Comparison of ENCODE assay signal across 8 cellular contexts in the genomic region with DNA sequence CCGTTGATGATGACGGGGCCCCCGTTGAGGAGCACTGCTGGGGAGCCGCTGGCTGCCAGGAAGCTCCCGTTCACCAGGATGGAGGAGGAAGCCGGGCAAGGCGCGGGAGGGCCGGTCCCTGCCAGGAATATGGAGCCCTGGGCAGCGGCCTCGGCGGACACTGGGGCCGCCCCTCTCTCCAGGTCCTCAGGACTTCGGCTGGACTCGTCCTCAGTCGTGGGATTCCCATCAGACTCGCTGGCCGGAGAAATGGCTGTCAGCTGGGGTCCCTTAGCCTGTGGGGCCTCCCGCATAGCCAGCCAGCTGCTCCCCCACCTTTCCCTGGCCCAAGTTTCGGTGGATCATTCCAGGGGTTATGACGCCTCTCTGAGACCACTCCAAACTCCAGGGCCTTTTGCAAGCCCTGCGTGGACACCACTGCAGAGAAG. TPM values are rescaled to one million over a fixed set of nuclear protein-coding genes. Genes with fewer than 3 reads are reported as not detected.
DNase-seq lines count a peak whose midpoint lies in the region; ATAC-seq and TF ChIP-seq lines count a peak whose summit lies in the region.

No MANE protein-coding gene starts in this region.

- H3K4me3 ChIP-seq in adipocyte (ENCODE audit: low read length) = peak overlapping the region; percentile 95
- H3K4me3 ChIP-seq in right atrium auricular region = peak overlapping the region; percentile 69 to 74
- peak overlapping the region; percentile 77 for H3K4me3 ChIP-seq in retinal pigment epithelial cell (ENCODE audit: low read length)

- H3K9me3 ChIP-seq in adipocyte (ENCODE audit: control insufficient read depth, low read length) (no peaks in the 10 kb centered on the region), right atrium auricular region (no peaks in the 10 kb centered on the region)

- H3K4me1 ChIP-seq in adipocyte (ENCODE audit: control insufficient read depth, insufficient read depth, low read length) = peaks cover 32% of the 10 kb centered on the region
- peaks cover 0 to 77% of the 10 kb centered on the region in 2 donors for H3K4me1 ChIP-seq in right atrium auricular region

- peak overlapping the region; percentile 93 to 96 for H3K27ac ChIP-seq in right atrium auricular region

- H3K27me3 ChIP-seq in adipocyte (replicated peaks; ENCODE audit: control insufficient read depth, insufficient read depth, low read length) (no peaks in the 10 kb centered on the region), right atrium auricular region (no peaks in the 10 kb centered on the region)

- no peak for TF ChIP-seq CTCF in right atrium auricular region (IDR thresholded peaks at IDR 0.05)
- no peak for TF ChIP-seq CTCF in retinal pigment epithelial cell (conservative IDR thresholded peaks at IDR 0.05; ENCODE audit: low read depth, low read length)

- peak overlapping the region; percentile 96 for H3K9ac ChIP-seq in adipocyte (ENCODE audit: low read length)

- peak; percentile 41 for DNase-seq in EL
- DNase-seq in adipocyte (ENCODE audit: low read depth) = peak; percentile 49
- peak; percentile 68 for DNase-seq in right atrium auricular region (ENCODE audit: low spot score)
- DNase-seq in retinal pigment epithelial cell (ENCODE audit: low read depth) = no peak
- no peak for DNase-seq in T1000 (lab: John Stamatoyannopoulos, UW)
- DNase-seq in NCI-H1930 (lab: John Stamatoyannopoulos, UW) = no peak

- H3K36me3 ChIP-seq in adipocyte (ENCODE audit: control insufficient read depth, insufficient read depth, low read length, severe bottlenecking) (peaks cover 7% of the 10 kb centered on the region), right atrium auricular region (peaks cover 6% of the 10 kb centered on the region)

- ATAC-seq in GM21423 (IDR thresholded peaks at IDR 0.05; ENCODE audit: unreplicated experiment) (no peak), HG03045 (IDR thresholded peaks at IDR 0.05; ENCODE audit: unreplicated experiment) (no peak)

RNA-seq across cellular contexts. Expression of a gene that starts 2.1 kb away (rescaled TPM):
- total RNA-seq in right atrium auricular region = 10 to 100 TPM in 1 of 2 donors, 1 to 10 TPM in 1; 9.3 to 18.6 TPM

RNA-seq across cellular contexts. Expression of a gene that starts 15.4 kb away (rescaled TPM):
- total RNA-seq in right atrium auricular region = 100 to 1,000 TPM; 107 to 214 TPM

RNA-seq across cellular contexts. Expression of a gene that starts 25.7 kb away (rescaled TPM):
- total RNA-seq in right atrium auricular region = 10 to 100 TPM; 41.5 to 55.9 TPM

RNA-seq across cellular contexts. Expression of a gene that starts 33.7 kb away (rescaled TPM):
- under 1 TPM; 0.78 to 0.90 TPM for total RNA-seq in right atrium auricular region

RNA-seq across cellular contexts. Expression of a gene that starts 36.2 kb away (rescaled TPM):
- 10 to 100 TPM; 11.6 to 12.1 TPM for total RNA-seq in right atrium auricular region

Comparison
In these comparisons a context has a peak if more than half of its experiments do, and no peak if none do; other contexts are left out.
1. DNase-seq: peak in EL (single experiment), adipocyte (single experiment) and right atrium auricular region (single experiment); none in retinal pigment epithelial cell (single experiment), T1000 (single experiment) and NCI-H1930 (0 of 2).
2. Peak in every context shown above with its lines, with median percentiles within 50 percentile points of each other: H3K4me3 ChIP-seq.